ENCODE assay signal across 8 cellular contexts in genomic region chr15:89332446-89332845, GRCh38. TPM values are rescaled to one million over a fixed set of nuclear protein-coding genes. Genes with fewer than 3 reads are reported as not detected.
DNase-seq lines count a peak whose midpoint lies in the region; ATAC-seq, FAIRE-seq and TF ChIP-seq lines count a peak whose summit lies in the region.

No MANE protein-coding gene starts in this region.

- no peak overlapping the region for H3K9ac ChIP-seq in neural progenitor cell

- H3K36me3 ChIP-seq in KOPT-K1 (ENCODE audit: insufficient read depth, low read length) (peaks cover 61% of the 10 kb centered on the region), bronchial epithelial cell (ENCODE audit: control insufficient read depth, insufficient read depth, low read length) (peaks cover 38% of the 10 kb centered on the region), neural progenitor cell (peaks cover 7% of the 10 kb centered on the region)

- H3K4me3 ChIP-seq in bronchial epithelial cell (ENCODE audit: low read depth, low read length) = no peak overlapping the region
- H3K4me3 ChIP-seq in neural progenitor cell = peak overlapping the region; percentile 12

- intact Hi-C loops in left colon (cut with DNase I, micrococcal nuclease) = no loop called here

- peaks cover 21% of the 10 kb centered on the region for H3K4me1 Mint-ChIP-seq in neural progenitor cell

- H3F3A ChIP-seq in neural progenitor cell (ENCODE audit: low read depth) = peaks cover 9% of the 10 kb centered on the region

- H3K9me3 ChIP-seq in KOPT-K1 (ENCODE audit: insufficient read depth, low read length, poor library complexity, severe bottlenecking) (no peaks in the 10 kb centered on the region), neural progenitor cell (ENCODE audit: low read depth) (no peaks in the 10 kb centered on the region)

- peaks cover 10% of the 10 kb centered on the region for H3K4me1 ChIP-seq in neural progenitor cell

- H3K27ac Mint-ChIP-seq in neural progenitor cell = no peak overlapping the region

- no peak for FAIRE-seq in bronchial epithelial cell (lab: Jason Lieb, UNC)

- H3K4me3 Mint-ChIP-seq in neural progenitor cell = peak overlapping the region; percentile 57

- TF ChIP-seq CTCF in bronchial epithelial cell (IDR thresholded peaks at IDR 0.05; ENCODE audit: insufficient read depth, low read length, severe bottlenecking) = peak; percentile 38
- peak; percentile 65 for TF ChIP-seq CTCF in neural progenitor cell (IDR thresholded peaks at IDR 0.05)

- peaks cover 25% of the 10 kb centered on the region for H3K79me2 ChIP-seq in neural progenitor cell (ENCODE audit: low read depth)

- H3K27ac ChIP-seq in KOPT-K1 (ENCODE audit: low read depth, low read length, poor library complexity, severe bottlenecking) (peak overlapping the region; percentile 75), neural progenitor cell (no peak overlapping the region), caudate nucleus (ENCODE audit: low read depth, low read length) (no peak overlapping the region)

- H3K27me3 ChIP-seq in bronchial epithelial cell (ENCODE audit: control insufficient read depth, insufficient read depth, low read length) (no peaks in the 10 kb centered on the region), neural progenitor cell (peaks cover 25% of the 10 kb centered on the region)

- peaks cover 23% of the 10 kb centered on the region for H3K36me3 Mint-ChIP-seq in neural progenitor cell

- peaks cover 37% of the 10 kb centered on the region for H4K20me1 ChIP-seq in neural progenitor cell (ENCODE audit: low read depth)

- H3K9me3 Mint-ChIP-seq in neural progenitor cell = peaks cover 4% of the 10 kb centered on the region

- DNase-seq in NCI-H524 (lab: John Stamatoyannopoulos, UW) (peak; percentile 19 to 38), NCI-H524 treated with DMSO at 0.1 percent for 48 hours (lab: John Stamatoyannopoulos, UW) (no peak), bronchial epithelial cell (ENCODE audit: low read depth) (no peak), neural progenitor cell (ENCODE audit: low spot score) (peak; percentile 66), NCI-H146 (lab: John Stamatoyannopoulos, UW) (no peak), left colon (no peak), caudate nucleus (lab: John Stamatoyannopoulos, UW) (no peak)

- H3K27me3 Mint-ChIP-seq in neural progenitor cell (ENCODE audit: insufficient read depth, low read depth) = peaks cover 28% of the 10 kb centered on the region

- H2AFZ ChIP-seq in neural progenitor cell (replicated peaks) = no peak overlapping the region

- peak overlapping the region; percentile 30 for H3K4me2 ChIP-seq in neural progenitor cell

- ATAC-seq in left colon = no peak

RNA-seq across cellular contexts. Expression of gene POLG, which starts 2.2 kb away (rescaled TPM):
- 85.6 and 93.7 TPM in 2 replicates for total RNA-seq in bronchial epithelial cell
- 25.2 and 43.5 TPM in 2 replicates for total RNA-seq in neural progenitor cell (ENCODE audit: low replicate concordance)
- 10 to 100 TPM; 70.3 to 71.0 TPM for total RNA-seq in left colon

Comparison
In these comparisons a context has a peak if more than half of its experiments do, and no peak if none do; other contexts are left out.
1. DNase-seq: peak in NCI-H524 (2 of 2) and neural progenitor cell (single experiment); none in NCI-H524 treated with DMSO at 0.1 percent for 48 hours (single experiment), bronchial epithelial cell (single experiment), NCI-H146 (single experiment), left colon (0 of 2) and caudate nucleus (0 of 61).